Comparison of ENCODE assay signal across 19 cellular contexts in the genomic region with DNA sequence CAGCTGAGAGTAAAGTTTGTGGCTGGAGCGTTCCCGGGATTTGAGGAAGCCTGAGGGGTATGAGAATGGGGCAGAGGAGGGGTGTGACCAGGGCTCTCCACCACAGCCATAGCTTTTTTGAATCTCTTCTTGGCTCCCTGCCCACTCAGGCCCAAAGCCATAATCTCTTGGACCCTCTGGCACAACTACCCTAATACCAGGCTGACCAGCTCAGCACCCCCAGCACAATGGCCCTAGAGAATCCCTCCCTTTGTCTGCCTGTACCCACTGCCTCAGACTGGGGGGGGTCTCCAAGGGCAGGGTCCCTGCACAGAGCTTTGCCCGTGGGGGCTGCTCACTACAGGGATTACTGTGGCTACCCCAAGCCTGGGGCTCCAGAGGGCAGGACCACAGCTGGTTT.
"Had no signal": no experiment of that assay in that cellular context is flagged by ENCODE, and none has a peak within 500 bp of the region (broad histone marks: within the 10 kb centered on the region; RNA-seq: fewer than 3 reads in every experiment).

No MANE protein-coding gene starts in this region.

- H3K4me3 Mint-ChIP-seq: activated CD4-positive, alpha-beta memory T cell treated with anti-CD3 and anti-CD28 coated beads, Interleukin-2, amount 10 ng/mL, durations not matched to agents 7 days and 5 days; activated CD8-positive, alpha-beta memory T cell treated with anti-CD3 and anti-CD28 coated beads, Interleukin-2, amount 10 ng/mL, durations not matched to agents 7 days and 5 days; activated T-cell treated with anti-CD3 and anti-CD28 coated beads, Interleukin-2, amount 50 U/mL, for 4 hours; dendritic cell treated with granulocyte-macrophage colony-stimulating factor and Interleukin-4, amounts not matched to agents 40 ng/mL and 50 ng/mL, for 4 days; T-cell; type B pancreatic cell had no signal

- H3K9me3 ChIP-seq: esophagus squamous epithelium, heart right ventricle had no signal

- H3K27ac ChIP-seq: esophagus squamous epithelium, heart right ventricle had no signal

- ATAC-seq: activated CD8-positive, alpha-beta memory T cell treated with anti-CD3 and anti-CD28 coated beads, Interleukin-2, amount 10 ng/mL, durations not matched to agents 7 days and 5 days; activated T-cell treated with anti-CD3 and anti-CD28 coated beads, Interleukin-2, amount 50 U/mL, for 4 hours; heart right ventricle; naive thymus-derived CD8-positive, alpha-beta T cell; T-cell had no signal

- H3K27me3 ChIP-seq: esophagus squamous epithelium, heart right ventricle had no signal

- H3K27me3 Mint-ChIP-seq: activated CD4-positive, alpha-beta memory T cell treated with anti-CD3 and anti-CD28 coated beads, Interleukin-2, amount 10 ng/mL, durations not matched to agents 7 days and 5 days; activated CD8-positive, alpha-beta memory T cell treated with anti-CD3 and anti-CD28 coated beads, Interleukin-2, amount 10 ng/mL, durations not matched to agents 7 days and 5 days; dendritic cell treated with granulocyte-macrophage colony-stimulating factor and Interleukin-4, amounts not matched to agents 40 ng/mL and 50 ng/mL, for 4 days; naive thymus-derived CD8-positive, alpha-beta T cell; T-cell; type B pancreatic cell had no signal

- DNase-seq: activated CD4-positive, alpha-beta memory T cell treated with anti-CD3 and anti-CD28 coated beads, Interleukin-2, amount 10 ng/mL, durations not matched to agents 7 days and 5 days; activated CD4-positive, alpha-beta T cell treated with anti-CD3 and anti-CD28 coated beads for 48 hours; activated CD4-positive, CD25-positive, alpha-beta regulatory T cell; activated CD8-positive, alpha-beta memory T cell treated with anti-CD3 and anti-CD28 coated beads, Interleukin-2, amount 10 ng/mL, durations not matched to agents 7 days and 5 days; activated naive CD4-positive, alpha-beta T cell treated with anti-CD3 and anti-CD28 coated beads, Interleukin-2, amount 50 U/mL, for 16 hours; activated T-cell treated with anti-CD3 and anti-CD28 coated beads, Interleukin-2, amount 50 U/mL, for 4 hours; amniotic stem cell; effector CD8-positive, alpha-beta T cell; esophagus squamous epithelium; mesendoderm; naive thymus-derived CD8-positive, alpha-beta T cell; nucleus accumbens; retina; stimulated activated naive CD4-positive, alpha-beta T cell treated with Interleukin-2 at 50 U/mL for 16 hours; T-cell; T1000 had no signal

- H3K4me3 ChIP-seq: esophagus squamous epithelium, heart right ventricle had no signal

- H3K36me3 Mint-ChIP-seq: type B pancreatic cell had no signal

- H3K9me3 Mint-ChIP-seq: activated CD4-positive, alpha-beta memory T cell treated with anti-CD3 and anti-CD28 coated beads, Interleukin-2, amount 10 ng/mL, durations not matched to agents 7 days and 5 days; activated T-cell treated with anti-CD3 and anti-CD28 coated beads, Interleukin-2, amount 50 U/mL, for 4 hours; dendritic cell treated with granulocyte-macrophage colony-stimulating factor and Interleukin-4, amounts not matched to agents 40 ng/mL and 50 ng/mL, for 4 days; naive thymus-derived CD8-positive, alpha-beta T cell; T-cell; type B pancreatic cell had no signal

- H3K27ac Mint-ChIP-seq: activated CD4-positive, alpha-beta memory T cell treated with anti-CD3 and anti-CD28 coated beads, Interleukin-2, amount 10 ng/mL, durations not matched to agents 7 days and 5 days; activated CD8-positive, alpha-beta memory T cell treated with anti-CD3 and anti-CD28 coated beads, Interleukin-2, amount 10 ng/mL, durations not matched to agents 7 days and 5 days; dendritic cell treated with granulocyte-macrophage colony-stimulating factor and Interleukin-4, amounts not matched to agents 40 ng/mL and 50 ng/mL, for 4 days; T-cell; type B pancreatic cell had no signal
